In the genomic region with DNA sequence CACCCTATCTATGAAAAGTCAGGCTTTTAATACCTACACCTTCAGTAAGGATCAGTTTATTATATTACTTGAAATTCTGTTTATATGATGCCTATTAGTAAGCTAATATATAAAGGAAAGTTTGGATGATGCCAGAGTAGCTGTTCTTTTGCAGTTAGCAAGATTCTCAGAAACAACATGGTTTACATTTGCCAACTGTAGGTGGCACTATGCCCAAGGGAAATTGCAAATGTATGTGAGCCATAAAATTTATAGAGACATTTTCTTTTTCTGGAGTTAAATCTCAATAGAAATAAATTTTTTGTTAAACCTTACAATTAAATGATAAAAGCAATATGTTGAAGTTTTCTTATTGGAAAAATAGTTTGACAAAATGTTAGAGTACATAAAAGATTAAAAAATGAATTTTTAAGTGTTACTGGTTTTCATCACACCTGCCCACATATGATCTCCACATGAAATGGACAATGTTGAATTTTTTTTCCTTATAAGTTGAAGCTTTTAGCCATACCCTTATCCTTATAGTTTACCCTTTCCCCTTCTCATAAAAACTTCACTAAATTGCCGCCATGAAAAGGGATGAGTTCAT, we compare ENCODE assay signal across 9 cellular contexts. TPM values are rescaled to one million over a fixed set of nuclear protein-coding genes. Genes with fewer than 3 reads are reported as not detected.
A peak's percentile ranks its signal among the peaks of the same experiment; 100 is the strongest.
DNase-seq lines count a peak whose midpoint lies in the region; ATAC-seq and TF ChIP-seq lines count a peak whose summit lies in the region.
"Had no signal": no experiment of that assay in that cellular context is flagged by ENCODE, and none has a peak within 500 bp of the region (broad histone marks: within the 10 kb centered on the region; RNA-seq: fewer than 3 reads in every experiment).

No MANE protein-coding gene starts in this region.

- H4K20me1 ChIP-seq in H9 (ENCODE audit: control insufficient read depth, insufficient read depth, insufficient read length) (no peaks in the 10 kb centered on the region), hepatocyte (ENCODE audit: insufficient read depth, poor library complexity, severe bottlenecking) (no peaks in the 10 kb centered on the region)

- no peak overlapping the region for H2AFZ ChIP-seq in H9 (ENCODE audit: low read length)
- H2AFZ ChIP-seq in hepatocyte = no peak overlapping the region

- H3K4me1 Mint-ChIP-seq in CD8-positive, alpha-beta T cell (ENCODE audit: low read depth) = no peaks in the 10 kb centered on the region
- H3K4me1 Mint-ChIP-seq in H9 = no peaks in the 10 kb centered on the region

- no peaks in the 10 kb centered on the region for H3K27me3 Mint-ChIP-seq in CD8-positive, alpha-beta T cell (ENCODE audit: low read depth)
- H3K27me3 Mint-ChIP-seq in H9 (ENCODE audit: low read depth) = no peaks in the 10 kb centered on the region

- no peaks in the 10 kb centered on the region for H3K23me2 ChIP-seq in H9 (ENCODE audit: insufficient read length, low read depth, low read length, poor library complexity, severe bottlenecking)

- no peak overlapping the region for H2AK5ac ChIP-seq in H9 (ENCODE audit: insufficient read length, low read length)

- CTCF ChIA-PET in CD8-positive, alpha-beta T cell (lab: Charles Lee) = interaction anchor here (0.6 to 2.6 kb wide), 29 partner anchors 8 to 631 kb away, joined by 3 to 20 read pairs (median 4); a partner anchor contains a TSS

- H4K5ac ChIP-seq in H9 (ENCODE audit: insufficient read length, low read depth, low read length) = no peak overlapping the region

- no CpG with 5 or more reads among the region's 1 CpG for WGBS in H9 (ENCODE audit: extremely low coverage, insufficient read length, low lambda C conversion rate)
- 67% methylated on average over 1 of the region's 1 CpG for WGBS in hepatocyte (ENCODE audit: low lambda C conversion rate, missing lambda C conversion rate)

- no peak overlapping the region for H2BK120ac ChIP-seq in H9 (ENCODE audit: low read depth, low read length, poor library complexity, severe bottlenecking)

- no peaks in the 10 kb centered on the region for H3K9me3 Mint-ChIP-seq in CD8-positive, alpha-beta T cell
- no peaks in the 10 kb centered on the region for H3K9me3 Mint-ChIP-seq in H9
- H3K9me3 Mint-ChIP-seq: T-helper 1 cell treated with Interleukin-12 subunit alpha and Interleukin-12 subunit beta and Interleukin-4 antibody, amounts not matched to agents 30 μg/mL and 1 μg/mL, for 36 hours had no signal

- no peaks in the 10 kb centered on the region for H3K27me3 ChIP-seq in CD8-positive, alpha-beta T cell (ENCODE audit: insufficient read depth, low read length)
- H3K27me3 ChIP-seq in H9 (ENCODE audit: insufficient read depth, low read length) (no peaks in the 10 kb centered on the region), hepatocyte (peaks cover 3% of the 10 kb centered on the region)

- H3K27ac ChIP-seq in CD8-positive, alpha-beta T cell (ENCODE audit: low read depth, low read length) = no peak overlapping the region
- H3K27ac ChIP-seq in H9 (ENCODE audit: insufficient read length, low read depth, low read length) = no peak overlapping the region
- H3K27ac ChIP-seq in hepatocyte = no peak overlapping the region

- no peaks in the 10 kb centered on the region for H3K9me2 ChIP-seq in hepatocyte (replicated peaks; ENCODE audit: insufficient read depth)

- no peak overlapping the region for H3K4me2 ChIP-seq in H9 (ENCODE audit: insufficient read depth, insufficient read length, low read length)
- no peak overlapping the region for H3K4me2 ChIP-seq in hepatocyte

- no peak overlapping the region for H2BK15ac ChIP-seq in H9 (ENCODE audit: low read depth, low read length)

- H3K4me3 Mint-ChIP-seq in CD8-positive, alpha-beta T cell = no peak overlapping the region
- H3K4me3 Mint-ChIP-seq in H9 = no peak overlapping the region
- H3K4me3 Mint-ChIP-seq: T-helper 1 cell treated with Interleukin-12 subunit alpha and Interleukin-12 subunit beta and Interleukin-4 antibody, amounts not matched to agents 30 μg/mL and 1 μg/mL, for 36 hours had no signal

- H3K56ac ChIP-seq in H9 (ENCODE audit: insufficient read length, low read depth, low read length) = no peak overlapping the region

- H3K4me3 ChIP-seq in CD8-positive, alpha-beta T cell (ENCODE audit: low read depth, low read length) = no peak overlapping the region
- H3K4me3 ChIP-seq in hepatocyte = no peak overlapping the region

- H2BK5ac ChIP-seq in H9 (ENCODE audit: insufficient read length, low read length) = no peak overlapping the region

- TF ChIP-seq CTCF in CD8-positive, alpha-beta T cell (IDR thresholded peaks at IDR 0.05) = peak; percentile 90
- TF ChIP-seq CTCF in H9 (conservative IDR thresholded peaks at IDR 0.05) (peak; percentile 85), hepatocyte (IDR thresholded peaks at IDR 0.05; ENCODE audit: poor library complexity) (peak; percentile 74)

- H3K18ac ChIP-seq in H9 (ENCODE audit: insufficient read length, low read depth, low read length) = no peak overlapping the region

- H4K8ac ChIP-seq in H9 (replicated peaks; ENCODE audit: insufficient read length, low read depth, low read length) = no peak overlapping the region

- H2BK20ac ChIP-seq in H9 (ENCODE audit: low read depth, low read length, poor library complexity, severe bottlenecking) = no peak overlapping the region

- H3T11ph ChIP-seq in H9 (ENCODE audit: low read length) = no peak overlapping the region

- no peaks in the 10 kb centered on the region for H3K36me3 ChIP-seq in CD8-positive, alpha-beta T cell (ENCODE audit: insufficient read depth, low read length)
- H3K36me3 ChIP-seq in hepatocyte (replicated peaks; ENCODE audit: insufficient read depth, low read depth) = no peaks in the 10 kb centered on the region

- H3K9ac ChIP-seq in H9 (ENCODE audit: extremely low read depth, insufficient read length, low read length) = no peak overlapping the region

- no peak overlapping the region for H4K91ac ChIP-seq in H9 (ENCODE audit: insufficient read length, low read depth, low read length)

- H3K4me1 ChIP-seq in CD8-positive, alpha-beta T cell (ENCODE audit: insufficient read depth, low read length) = no peaks in the 10 kb centered on the region
- H3K4me1 ChIP-seq in H9 (ENCODE audit: insufficient read depth, low read length) (no peaks in the 10 kb centered on the region), hepatocyte (ENCODE audit: insufficient read depth) (no peaks in the 10 kb centered on the region)

- H3K9me3 ChIP-seq in CD8-positive, alpha-beta T cell (ENCODE audit: low read length) = no peaks in the 10 kb centered on the region
- H3K9me3 ChIP-seq in H9 (ENCODE audit: control insufficient read depth, low read depth, low read length) (no peaks in the 10 kb centered on the region), hepatocyte (ENCODE audit: low read depth) (no peaks in the 10 kb centered on the region)

- no peak overlapping the region for H3K14ac ChIP-seq in H9 (ENCODE audit: insufficient read depth, low read length)

- H3K79me2 ChIP-seq in H9 (ENCODE audit: insufficient read depth, low read length) (no peaks in the 10 kb centered on the region), hepatocyte (no peaks in the 10 kb centered on the region)

- POLR2A ChIA-PET in CD8-positive, alpha-beta T cell (lab: Charles Lee) = no interaction called here

- DNase-seq in CD8-positive, alpha-beta T cell = peak in 6 of 7 experiments; percentile 13 to 54 (median 42)
- no peak for DNase-seq in H9
- DNase-seq in NCI-H526 treated with DMSO at 0.1 percent for 48 hours (lab: John Stamatoyannopoulos, UW) = peak; percentile 15
- peak; percentile 10 for DNase-seq in activated gamma-delta T cell treated with anti-CD3 and anti-CD28 coated beads, Interleukin-2, amount 50 U/mL, for 16 hours (ENCODE audit: low read depth)
- DNase-seq in hepatocyte (ENCODE audit: low spot score) = peak; percentile 58
- peak; percentile 18 to 19 for DNase-seq in stimulated activated CD4-positive, alpha-beta T cell treated with anti-CD3 and anti-CD28 coated beads, Interleukin-2, amount 100 ng/mL, for 48 hours

- no peak overlapping the region for H2BK12ac ChIP-seq in H9 (ENCODE audit: insufficient read length, low read depth, low read length)

- H3K27ac Mint-ChIP-seq in CD8-positive, alpha-beta T cell = no peak overlapping the region
- no peak overlapping the region for H3K27ac Mint-ChIP-seq in H9
- H3K27ac Mint-ChIP-seq: T-helper 1 cell treated with Interleukin-12 subunit alpha and Interleukin-12 subunit beta and Interleukin-4 antibody, amounts not matched to agents 30 μg/mL and 1 μg/mL, for 36 hours had no signal

- H3K4ac ChIP-seq in H9 (ENCODE audit: low read depth, low read length) = no peak overlapping the region

- no peaks in the 10 kb centered on the region for H3K36me3 Mint-ChIP-seq in CD8-positive, alpha-beta T cell
- no peaks in the 10 kb centered on the region for H3K36me3 Mint-ChIP-seq in H9 (ENCODE audit: insufficient read depth in 1 of 3, low read depth in 3 of 3)

- H3K79me1 ChIP-seq in H9 (ENCODE audit: insufficient read depth, low read depth, low read length, poor library complexity, severe bottlenecking) = no peaks in the 10 kb centered on the region

- intact Hi-C loops in CD8-positive, alpha-beta T cell (cut with DNase I, micrococcal nuclease) = loop anchor here (1.0 to 10.0 kb wide), 6 partner anchors 293 to 947 kb away; no protein-coding TSS in a partner anchor

- H3K23ac ChIP-seq in H9 (ENCODE audit: insufficient read length, low read depth, low read length) = no peak overlapping the region

- no peak for ATAC-seq in CD8-positive, alpha-beta T cell
- ATAC-seq in HG02610 (IDR thresholded peaks at IDR 0.05; ENCODE audit: unreplicated experiment) (no peak), GM21526 (IDR thresholded peaks at IDR 0.05; ENCODE audit: low FRiP score, unreplicated experiment) (no peak)

RNA-seq across cellular contexts. Expression of a gene that starts 32.1 kb away (rescaled TPM):
- total RNA-seq in CD8-positive, alpha-beta T cell = not detected
- total RNA-seq in H9 (2021) (0.70 and 0.72 TPM in 2 replicates), hepatocyte (3.4 and 4.5 TPM in 2 replicates)
- 2.9 and 5.2 TPM in 2 replicates for polyA plus RNA-seq in hepatocyte

RNA-seq across cellular contexts. Expression of a gene that starts 48.5 kb away (rescaled TPM):
- total RNA-seq in CD8-positive, alpha-beta T cell = under 1 TPM; 0.11 to 0.86 TPM
- total RNA-seq in H9 (2021) = 0.15 TPM in 2 replicates
- not detected in 2 replicates for total RNA-seq in hepatocyte
- not detected in 2 replicates for polyA plus RNA-seq in hepatocyte
